1 cellular context compared by ENCODE assay signal in the genomic region with DNA sequence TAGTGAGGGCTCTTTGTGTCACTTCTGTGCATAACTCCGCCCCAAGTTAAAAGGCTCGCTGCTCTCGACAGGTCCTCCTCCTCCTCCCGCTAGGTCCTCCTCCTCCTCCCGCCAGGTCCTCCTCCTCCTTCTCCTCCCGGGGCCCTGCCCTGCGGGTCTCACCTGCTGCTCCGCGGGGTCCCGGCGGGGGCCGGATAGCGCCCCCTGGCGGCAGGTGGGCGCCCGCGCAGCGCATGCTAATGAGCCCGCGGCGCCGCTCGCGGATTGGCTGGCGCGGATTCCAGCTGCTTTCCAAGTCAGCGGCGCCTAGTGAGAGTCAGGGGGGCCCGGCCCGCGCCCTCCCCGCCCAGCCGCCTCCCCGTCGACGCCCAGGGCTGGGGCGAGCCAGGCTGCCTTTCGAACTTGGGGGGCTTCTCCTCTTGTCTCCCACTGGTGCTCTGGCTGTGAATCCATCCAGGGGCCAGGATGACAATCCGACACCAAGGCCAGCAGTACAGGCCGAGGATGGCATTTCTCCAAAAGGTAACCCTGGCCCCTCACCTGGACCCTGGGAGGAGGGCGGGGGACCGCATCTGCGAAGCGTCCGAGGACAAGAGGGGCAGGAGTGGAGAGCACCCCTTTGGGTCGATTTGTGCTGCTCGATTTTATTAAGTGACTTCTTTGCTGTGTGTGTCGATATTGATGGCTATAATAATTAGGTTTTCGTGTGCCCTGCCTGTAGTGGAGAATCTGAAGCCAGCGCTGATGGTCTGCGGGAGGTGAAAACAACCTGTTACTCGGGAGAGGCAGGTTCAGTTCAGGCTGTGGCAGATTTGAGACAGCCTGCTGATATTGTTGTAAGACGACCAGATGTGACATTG.
A peak's percentile ranks its signal among the peaks of the same experiment; 100 is the strongest.
TF ChIP-seq lines count a peak whose summit lies in the region.

Gene RGS9, plus strand, starts transcription at position 295 of the 860 bp plus-strand sequence. Its CDS starts 171 bp downstream, at position 466.

TF ChIP-seq in HEK293, 187 proteins besides CTCF, POLR2A, EP300 and RAD21 (continued from another document and continues in another):
- TF ChIP-seq, protein P1, sequence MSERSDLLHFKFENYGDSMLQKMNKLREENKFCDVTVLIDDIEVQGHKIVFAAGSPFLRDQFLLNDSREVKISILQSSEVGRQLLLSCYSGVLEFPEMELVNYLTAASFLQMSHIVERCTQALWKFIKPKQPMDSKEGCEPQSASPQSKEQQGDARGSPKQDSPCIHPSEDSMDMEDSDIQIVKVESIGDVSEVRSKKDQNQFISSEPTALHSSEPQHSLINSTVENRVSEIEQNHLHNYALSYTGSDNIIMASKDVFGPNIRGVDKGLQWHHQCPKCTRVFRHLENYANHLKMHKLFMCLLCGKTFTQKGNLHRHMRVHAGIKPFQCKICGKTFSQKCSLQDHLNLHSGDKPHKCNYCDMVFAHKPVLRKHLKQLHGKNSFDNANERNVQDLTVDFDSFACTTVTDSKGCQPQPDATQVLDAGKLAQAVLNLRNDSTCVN (tag by site-specific recombination; optimal IDR thresholded peaks at IDR 0.05) = peak; percentile 59
- TF ChIP-seq ZNF449 (tag by site-specific recombination; IDR thresholded peaks at IDR 0.05) (peak; percentile 43; the same call in 1 of the 2 replicates), GLIS1 (tag by site-specific recombination; IDR thresholded peaks at IDR 0.05) (peak; percentile 79), ZNF585B (tag by site-specific recombination; IDR thresholded peaks at IDR 0.05) (no peak), ZNF624 (tag by site-specific recombination; IDR thresholded peaks at IDR 0.05) (no peak), RBAK (tag by site-specific recombination; IDR thresholded peaks at IDR 0.05) (no peak), ZFP37 (tag by site-specific recombination; IDR thresholded peaks at IDR 0.05) (0 out of 2 replicates have a peak, but pooled peaks have one; percentile 25), ZNF76 (tag by site-specific recombination; IDR thresholded peaks at IDR 0.05; ENCODE audit: borderline replicate concordance, low read depth) (no peak), ZNF335 (tag by site-specific recombination; conservative IDR thresholded peaks at IDR 0.05) (peak; percentile 56), IKZF3 (tag by site-specific recombination; IDR thresholded peaks at IDR 0.05) (peak; percentile 82), ZNF785 (tag by site-specific recombination; IDR thresholded peaks at IDR 0.05) (no peak), ZNF24 (tag by site-specific recombination; IDR thresholded peaks at IDR 0.05) (peak; percentile 48; the same call in 1 of the 2 replicates), ZNF654 (tag by site-specific recombination; IDR thresholded peaks at IDR 0.05; ENCODE audit: low read depth) (peak; percentile 29; the same call in 1 of the 2 replicates), ZNF843 (tag by site-specific recombination; IDR thresholded peaks at IDR 0.05) (peak; percentile 24; the same call in 1 of the 2 replicates), ZNF704 (tag by site-specific recombination; IDR thresholded peaks at IDR 0.05) (no peak), ZNF548 (tag by site-specific recombination; IDR thresholded peaks at IDR 0.05) (no peak), ZNF530 (tag by site-specific recombination; IDR thresholded peaks at IDR 0.05; ENCODE audit: low read depth) (no peak), ZNF148 (tag by site-specific recombination; IDR thresholded peaks at IDR 0.05; ENCODE audit: borderline replicate concordance) (no peak), ZIC2 (tag by site-specific recombination; IDR thresholded peaks at IDR 0.05) (peak; percentile 95), ZNF324 (tag by site-specific recombination; IDR thresholded peaks at IDR 0.05) (no peak), ZNF350 (tag by site-specific recombination; IDR thresholded peaks at IDR 0.05) (no peak), KLF10 (tag by site-specific recombination; IDR thresholded peaks at IDR 0.05) (peak; percentile 71), ZNF274 (IDR thresholded peaks at IDR 0.05; ENCODE audit: low read length) (no peak), ZNF274 (tag by site-specific recombination; IDR thresholded peaks at IDR 0.05; ENCODE audit: borderline replicate concordance) (no peak), ZNF580 (tag by site-specific recombination; IDR thresholded peaks at IDR 0.05) (peak; percentile 55; the same call in 1 of the 2 replicates), ZNF266 (tag by site-specific recombination; IDR thresholded peaks at IDR 0.05; ENCODE audit: low read depth) (no peak), ZBTB7A (tag by site-specific recombination; IDR thresholded peaks at IDR 0.05; ENCODE audit: low read depth) (peak; percentile 93; the same call in 1 of the 2 replicates), ZNF169 (tag by site-specific recombination; IDR thresholded peaks at IDR 0.05) (no peak), KLF9 (tag by site-specific recombination; IDR thresholded peaks at IDR 0.05; ENCODE audit: low read depth) (no peak), HIC1 (tag by site-specific recombination; IDR thresholded peaks at IDR 0.05) (no peak), ZNF501 (tag by site-specific recombination; IDR thresholded peaks at IDR 0.05) (peak; percentile 45; the same call in 1 of the 2 replicates), ZEB2 (tag by site-specific recombination; IDR thresholded peaks at IDR 0.05) (peak; percentile 89), ZFP69B (tag by site-specific recombination; IDR thresholded peaks at IDR 0.05) (peak; percentile 70), SCRT2 (tag by site-specific recombination; IDR thresholded peaks at IDR 0.05) (peak; percentile 96), KLF8 (tag by site-specific recombination; IDR thresholded peaks at IDR 0.05) (peak; percentile 83), ZSCAN16 (tag by site-specific recombination; IDR thresholded peaks at IDR 0.05) (no peak)
- TF ChIP-seq, protein P2, sequence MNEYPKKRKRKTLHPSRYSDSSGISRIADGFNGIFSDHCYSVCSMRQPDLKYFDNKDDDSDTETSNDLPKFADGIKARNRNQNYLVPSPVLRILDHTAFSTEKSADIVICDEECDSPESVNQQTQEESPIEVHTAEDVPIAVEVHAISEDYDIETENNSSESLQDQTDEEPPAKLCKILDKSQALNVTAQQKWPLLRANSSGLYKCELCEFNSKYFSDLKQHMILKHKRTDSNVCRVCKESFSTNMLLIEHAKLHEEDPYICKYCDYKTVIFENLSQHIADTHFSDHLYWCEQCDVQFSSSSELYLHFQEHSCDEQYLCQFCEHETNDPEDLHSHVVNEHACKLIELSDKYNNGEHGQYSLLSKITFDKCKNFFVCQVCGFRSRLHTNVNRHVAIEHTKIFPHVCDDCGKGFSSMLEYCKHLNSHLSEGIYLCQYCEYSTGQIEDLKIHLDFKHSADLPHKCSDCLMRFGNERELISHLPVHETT (tag by site-specific recombination; IDR thresholded peaks at IDR 0.05) = peak; percentile 19; the same call in 1 of the 2 replicates
- TF ChIP-seq, protein P3, sequence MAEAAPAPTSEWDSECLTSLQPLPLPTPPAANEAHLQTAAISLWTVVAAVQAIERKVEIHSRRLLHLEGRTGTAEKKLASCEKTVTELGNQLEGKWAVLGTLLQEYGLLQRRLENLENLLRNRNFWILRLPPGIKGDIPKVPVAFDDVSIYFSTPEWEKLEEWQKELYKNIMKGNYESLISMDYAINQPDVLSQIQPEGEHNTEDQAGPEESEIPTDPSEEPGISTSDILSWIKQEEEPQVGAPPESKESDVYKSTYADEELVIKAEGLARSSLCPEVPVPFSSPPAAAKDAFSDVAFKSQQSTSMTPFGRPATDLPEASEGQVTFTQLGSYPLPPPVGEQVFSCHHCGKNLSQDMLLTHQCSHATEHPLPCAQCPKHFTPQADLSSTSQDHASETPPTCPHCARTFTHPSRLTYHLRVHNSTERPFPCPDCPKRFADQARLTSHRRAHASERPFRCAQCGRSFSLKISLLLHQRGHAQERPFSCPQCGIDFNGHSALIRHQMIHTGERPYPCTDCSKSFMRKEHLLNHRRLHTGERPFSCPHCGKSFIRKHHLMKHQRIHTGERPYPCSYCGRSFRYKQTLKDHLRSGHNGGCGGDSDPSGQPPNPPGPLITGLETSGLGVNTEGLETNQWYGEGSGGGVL (tag by site-specific recombination; IDR thresholded peaks at IDR 0.05) = peak; percentile 36
- TF ChIP-seq, protein P4, sequence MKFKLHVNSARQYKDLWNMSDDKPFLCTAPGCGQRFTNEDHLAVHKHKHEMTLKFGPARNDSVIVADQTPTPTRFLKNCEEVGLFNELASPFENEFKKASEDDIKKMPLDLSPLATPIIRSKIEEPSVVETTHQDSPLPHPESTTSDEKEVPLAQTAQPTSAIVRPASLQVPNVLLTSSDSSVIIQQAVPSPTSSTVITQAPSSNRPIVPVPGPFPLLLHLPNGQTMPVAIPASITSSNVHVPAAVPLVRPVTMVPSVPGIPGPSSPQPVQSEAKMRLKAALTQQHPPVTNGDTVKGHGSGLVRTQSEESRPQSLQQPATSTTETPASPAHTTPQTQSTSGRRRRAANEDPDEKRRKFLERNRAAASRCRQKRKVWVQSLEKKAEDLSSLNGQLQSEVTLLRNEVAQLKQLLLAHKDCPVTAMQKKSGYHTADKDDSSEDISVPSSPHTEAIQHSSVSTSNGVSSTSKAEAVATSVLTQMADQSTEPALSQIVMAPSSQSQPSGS (tag by site-specific recombination; IDR thresholded peaks at IDR 0.05; ENCODE audit: low read depth) = no peak
- TF ChIP-seq, protein P5, sequence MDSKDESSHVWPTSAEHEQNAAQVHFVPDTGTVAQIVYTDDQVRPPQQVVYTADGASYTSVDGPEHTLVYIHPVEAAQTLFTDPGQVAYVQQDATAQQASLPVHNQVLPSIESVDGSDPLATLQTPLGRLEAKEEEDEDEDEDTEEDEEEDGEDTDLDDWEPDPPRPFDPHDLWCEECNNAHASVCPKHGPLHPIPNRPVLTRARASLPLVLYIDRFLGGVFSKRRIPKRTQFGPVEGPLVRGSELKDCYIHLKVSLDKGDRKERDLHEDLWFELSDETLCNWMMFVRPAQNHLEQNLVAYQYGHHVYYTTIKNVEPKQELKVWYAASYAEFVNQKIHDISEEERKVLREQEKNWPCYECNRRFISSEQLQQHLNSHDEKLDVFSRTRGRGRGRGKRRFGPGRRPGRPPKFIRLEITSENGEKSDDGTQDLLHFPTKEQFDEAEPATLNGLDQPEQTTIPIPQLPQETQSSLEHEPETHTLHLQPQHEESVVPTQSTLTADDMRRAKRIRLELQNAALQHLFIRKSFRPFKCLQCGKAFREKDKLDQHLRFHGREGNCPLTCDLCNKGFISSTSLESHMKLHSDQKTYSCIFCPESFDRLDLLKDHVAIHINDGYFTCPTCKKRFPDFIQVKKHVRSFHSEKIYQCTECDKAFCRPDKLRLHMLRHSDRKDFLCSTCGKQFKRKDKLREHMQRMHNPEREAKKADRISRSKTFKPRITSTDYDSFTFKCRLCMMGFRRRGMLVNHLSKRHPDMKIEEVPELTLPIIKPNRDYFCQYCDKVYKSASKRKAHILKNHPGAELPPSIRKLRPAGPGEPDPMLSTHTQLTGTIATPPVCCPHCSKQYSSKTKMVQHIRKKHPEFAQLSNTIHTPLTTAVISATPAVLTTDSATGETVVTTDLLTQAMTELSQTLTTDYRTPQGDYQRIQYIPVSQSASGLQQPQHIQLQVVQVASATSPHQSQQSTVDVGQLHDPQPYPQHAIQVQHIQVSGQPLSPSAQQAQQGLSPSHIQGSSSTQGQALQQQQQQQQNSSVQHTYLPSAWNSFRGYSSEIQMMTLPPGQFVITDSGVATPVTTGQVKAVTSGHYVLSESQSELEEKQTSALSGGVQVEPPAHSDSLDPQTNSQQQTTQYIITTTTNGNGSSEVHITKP (tag by site-specific recombination; IDR thresholded peaks at IDR 0.05) = peak; percentile 41; the same call in 1 of the 2 replicates
